Comparison of ENCODE assay signal across 1 cellular context in genomic region chr19:17860331-17860992, GRCh38.
TF ChIP-seq lines count a peak whose summit lies in the region.

No MANE protein-coding gene starts in this region.

TF ChIP-seq in HepG2, 621 proteins besides CTCF, POLR2A, EP300 and RAD21 (continues in another document):
- no peak for TF ChIP-seq TRAFD1 (CRISPR knock-in tag; IDR thresholded peaks at IDR 0.05; ENCODE audit: borderline replicate concordance)
- no peak for TF ChIP-seq ZNF674 (CRISPR knock-in tag; IDR thresholded peaks at IDR 0.05; ENCODE audit: low read depth)
- no peak for TF ChIP-seq HMGXB3 (CRISPR knock-in tag; IDR thresholded peaks at IDR 0.05; ENCODE audit: borderline replicate concordance)
- 0 out of 2 replicates have a peak, but pooled peaks have one; percentile 26 for TF ChIP-seq ZNF589 (CRISPR knock-in tag; conservative IDR thresholded peaks at IDR 0.05)
- TF ChIP-seq REPIN1 (CRISPR knock-in tag; IDR thresholded peaks at IDR 0.05; ENCODE audit: borderline replicate concordance, low read depth): no peak
- no peak for TF ChIP-seq BCLAF1 (IDR thresholded peaks at IDR 0.05)
- TF ChIP-seq KAT8 (CRISPR knock-in tag; IDR thresholded peaks at IDR 0.05): no peak
- TF ChIP-seq SRY (CRISPR knock-in tag; IDR thresholded peaks at IDR 0.05): 0 out of 2 replicates have a peak, but pooled peaks have one; percentile 9
- no peak for TF ChIP-seq ZMAT3 (CRISPR knock-in tag; conservative IDR thresholded peaks at IDR 0.05)
- no peak; the same call in 1 of the 2 replicates for TF ChIP-seq MTF2 (CRISPR knock-in tag; IDR thresholded peaks at IDR 0.05; ENCODE audit: borderline replicate concordance)
- TF ChIP-seq ZNF430 (CRISPR knock-in tag; IDR thresholded peaks at IDR 0.05): no peak
- 0 out of 2 replicates have a peak, but pooled peaks have one; percentile 46 for TF ChIP-seq BORCS8-MEF2B (CRISPR knock-in tag; IDR thresholded peaks at IDR 0.05)
- 0 out of 2 replicates have a peak, but pooled peaks have one; percentile 36 for TF ChIP-seq ATF5 (CRISPR knock-in tag; IDR thresholded peaks at IDR 0.05; ENCODE audit: low read depth)
- TF ChIP-seq SMAD1 (CRISPR knock-in tag; IDR thresholded peaks at IDR 0.05; ENCODE audit: borderline replicate concordance, low read depth): no peak
- TF ChIP-seq ZNF557 (CRISPR knock-in tag; IDR thresholded peaks at IDR 0.05): 0 out of 2 replicates have a peak, but pooled peaks have one; percentile 19
- TF ChIP-seq ZNF12 (CRISPR knock-in tag; IDR thresholded peaks at IDR 0.05): no peak
- 0 out of 2 replicates have a peak, but pooled peaks have one; percentile 38 for TF ChIP-seq EED (CRISPR knock-in tag; IDR thresholded peaks at IDR 0.05)
- no peak for TF ChIP-seq SIN3B (IDR thresholded peaks at IDR 0.05; ENCODE audit: low read length)
- peak; percentile 2 for TF ChIP-seq ASH2L (IDR thresholded peaks at IDR 0.05; ENCODE audit: insufficient read length, low read depth, low read length)
- 0 out of 2 replicates have a peak, but pooled peaks have one; percentile 21 for TF ChIP-seq ZBTB2 (CRISPR knock-in tag; IDR thresholded peaks at IDR 0.05; ENCODE audit: low read depth)
- no peak for TF ChIP-seq ZNF512 (CRISPR knock-in tag; IDR thresholded peaks at IDR 0.05)
- TF ChIP-seq CHD4 (IDR thresholded peaks at IDR 0.05; ENCODE audit: borderline replicate concordance, low read length): no peak
- no peak for TF ChIP-seq ZNF607 (CRISPR knock-in tag; IDR thresholded peaks at IDR 0.05; ENCODE audit: borderline replicate concordance)
- TF ChIP-seq ZNF280D (CRISPR knock-in tag; IDR thresholded peaks at IDR 0.05): no peak
- TF ChIP-seq NR2F6 (IDR thresholded peaks at IDR 0.05): no peak
- TF ChIP-seq NR2F6 (CRISPR knock-in tag; IDR thresholded peaks at IDR 0.05): no peak
- no peak for TF ChIP-seq ZNF3 (CRISPR knock-in tag; IDR thresholded peaks at IDR 0.05)
- no peak for TF ChIP-seq ZNF18 (CRISPR knock-in tag; IDR thresholded peaks at IDR 0.05; ENCODE audit: insufficient replicate concordance)
- TF ChIP-seq SRSF1 (optimal IDR thresholded peaks at IDR 0.05; ENCODE audit: low read depth, low read length): no peak
- TF ChIP-seq POLR2G (IDR thresholded peaks at IDR 0.05; ENCODE audit: low read depth, low read length): peak; percentile 29
- TF ChIP-seq SALL2 (CRISPR knock-in tag; IDR thresholded peaks at IDR 0.05): peak; percentile 32; the same call in 1 of the 2 replicates
- TF ChIP-seq CEBPB (IDR thresholded peaks at IDR 0.05; ENCODE audit: borderline replicate concordance, low read depth, low read length): no peak
- peak; percentile 3; the same call in 1 of the 2 replicates for TF ChIP-seq ZNF317 (CRISPR knock-in tag; IDR thresholded peaks at IDR 0.05)
- TF ChIP-seq CENPBD1 (CRISPR knock-in tag; IDR thresholded peaks at IDR 0.05; ENCODE audit: borderline replicate concordance, low read depth): 0 out of 2 replicates have a peak, but pooled peaks have one; percentile 66
- peak; percentile 77 for TF ChIP-seq U2AF1 (optimal IDR thresholded peaks at IDR 0.05; ENCODE audit: low read depth, low read length)
- no peak for TF ChIP-seq ZNF510 (CRISPR knock-in tag; IDR thresholded peaks at IDR 0.05; ENCODE audit: low read depth)
- TF ChIP-seq MAZ (IDR thresholded peaks at IDR 0.05; ENCODE audit: borderline replicate concordance, low read depth, low read length): no peak
- 0 out of 2 replicates have a peak, but pooled peaks have one; percentile 12 for TF ChIP-seq MAZ (CRISPR knock-in tag; IDR thresholded peaks at IDR 0.05; ENCODE audit: low read depth)
- 0 out of 2 replicates have a peak, but pooled peaks have one; percentile 34 for TF ChIP-seq ZNF773 (CRISPR knock-in tag; IDR thresholded peaks at IDR 0.05; ENCODE audit: borderline replicate concordance)
- no peak for TF ChIP-seq ZNF530 (CRISPR knock-in tag; IDR thresholded peaks at IDR 0.05; ENCODE audit: low read depth)
- no peak for TF ChIP-seq RNF2 (conservative IDR thresholded peaks at IDR 0.05; ENCODE audit: low read depth)
- TF ChIP-seq FOXO4 (CRISPR knock-in tag; conservative IDR thresholded peaks at IDR 0.05): 0 out of 2 replicates have a peak, but pooled peaks have one; percentile 74
